Comparison of ENCODE assay signal across 1 cellular context in the genomic region with DNA sequence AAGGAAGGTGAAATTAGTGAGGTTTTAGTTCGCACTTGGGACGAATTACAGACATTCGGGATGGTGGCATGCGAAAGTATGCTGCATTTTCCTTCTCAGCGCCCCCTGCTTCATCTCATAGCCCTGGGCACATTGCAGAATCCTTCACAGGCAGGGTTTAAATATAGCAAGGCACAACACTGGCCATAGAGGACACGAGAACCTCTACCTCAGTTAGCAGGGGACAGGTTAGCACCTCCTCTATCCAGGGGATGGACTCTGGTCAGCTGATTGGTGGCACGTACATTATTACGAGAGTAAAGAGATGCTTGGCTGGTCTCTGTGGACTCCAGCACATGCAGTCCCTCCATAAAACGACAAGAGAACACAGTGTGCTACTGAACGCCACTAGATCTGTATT.
TF ChIP-seq lines count a peak whose summit lies in the region.

No MANE protein-coding gene starts in this region.

TF ChIP-seq in HEK293T, 16 proteins besides CTCF, POLR2A, EP300 and RAD21 (continued from another document):
- TF ChIP-seq, protein P1, sequence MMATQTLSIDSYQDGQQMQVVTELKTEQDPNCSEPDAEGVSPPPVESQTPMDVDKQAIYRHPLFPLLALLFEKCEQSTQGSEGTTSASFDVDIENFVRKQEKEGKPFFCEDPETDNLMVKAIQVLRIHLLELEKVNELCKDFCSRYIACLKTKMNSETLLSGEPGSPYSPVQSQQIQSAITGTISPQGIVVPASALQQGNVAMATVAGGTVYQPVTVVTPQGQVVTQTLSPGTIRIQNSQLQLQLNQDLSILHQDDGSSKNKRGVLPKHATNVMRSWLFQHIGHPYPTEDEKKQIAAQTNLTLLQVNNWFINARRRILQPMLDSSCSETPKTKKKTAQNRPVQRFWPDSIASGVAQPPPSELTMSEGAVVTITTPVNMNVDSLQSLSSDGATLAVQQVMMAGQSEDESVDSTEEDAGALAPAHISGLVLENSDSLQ (IDR thresholded peaks at IDR 0.05) = no peak
- TF ChIP-seq FOXK2 (IDR thresholded peaks at IDR 0.05) (no peak), ZNF384 (IDR thresholded peaks at IDR 0.05) (no peak), SUZ12 (IDR thresholded peaks at IDR 0.05) (no peak), L3MBTL2 (conservative IDR thresholded peaks at IDR 0.05) (no peak), LEF1 (IDR thresholded peaks at IDR 0.05; ENCODE audit: borderline replicate concordance) (no peak)
TF ChIP-seq in HEK293T: peak in this region for 0.
